In the genomic region with DNA sequence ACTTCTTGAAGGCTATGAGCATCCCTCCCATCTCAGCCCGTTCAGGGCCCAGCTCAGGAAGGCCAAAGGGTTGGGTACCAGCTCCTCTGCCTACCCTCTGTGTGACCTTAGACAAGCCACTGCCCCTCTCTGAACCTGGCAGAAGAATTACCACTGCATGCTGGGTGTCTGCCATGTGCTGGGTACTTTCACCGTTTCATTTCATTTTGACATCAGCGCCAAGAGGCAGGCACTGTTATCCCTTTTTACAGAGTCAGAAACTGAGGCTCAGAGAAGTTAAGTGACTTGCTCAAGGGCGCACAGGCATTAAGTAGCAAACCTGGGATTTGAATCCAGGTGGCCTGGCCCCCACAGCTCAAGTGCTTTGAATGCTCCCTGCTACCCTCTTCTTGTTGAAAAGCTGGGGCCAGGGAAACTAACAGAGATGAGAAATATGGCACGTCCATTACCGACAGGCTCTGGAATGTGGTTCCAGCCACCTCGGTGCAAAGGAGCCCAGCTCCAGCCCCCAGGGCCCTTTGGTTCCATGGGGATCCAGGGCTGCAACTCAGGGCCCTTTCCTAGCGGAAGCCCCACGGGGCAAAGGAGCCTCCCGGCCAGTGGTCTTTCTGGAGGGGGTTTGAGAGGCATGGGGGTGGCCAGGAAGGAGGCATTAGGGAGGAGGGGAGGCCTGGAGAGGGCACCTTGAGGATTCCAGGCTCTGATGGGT, we compare ENCODE assay signal across 2 cellular contexts.
TF ChIP-seq lines count a peak whose summit lies in the region.

No MANE protein-coding gene starts in this region.

TF ChIP-seq in IMR-90, 13 proteins besides CTCF, POLR2A, EP300 and RAD21:
- no peak for TF ChIP-seq SMC3 (IDR thresholded peaks at IDR 0.05; ENCODE audit: low read depth, low read length)
- no peak for TF ChIP-seq RCOR1 (IDR thresholded peaks at IDR 0.05; ENCODE audit: insufficient replicate concordance, low read length)
- no peak for TF ChIP-seq CEBPB (IDR thresholded peaks at IDR 0.05; ENCODE audit: low read depth, low read length)
- TF ChIP-seq CHD1 (IDR thresholded peaks at IDR 0.05; ENCODE audit: low read depth, low read length), result no peak
- TF ChIP-seq, protein P1, sequence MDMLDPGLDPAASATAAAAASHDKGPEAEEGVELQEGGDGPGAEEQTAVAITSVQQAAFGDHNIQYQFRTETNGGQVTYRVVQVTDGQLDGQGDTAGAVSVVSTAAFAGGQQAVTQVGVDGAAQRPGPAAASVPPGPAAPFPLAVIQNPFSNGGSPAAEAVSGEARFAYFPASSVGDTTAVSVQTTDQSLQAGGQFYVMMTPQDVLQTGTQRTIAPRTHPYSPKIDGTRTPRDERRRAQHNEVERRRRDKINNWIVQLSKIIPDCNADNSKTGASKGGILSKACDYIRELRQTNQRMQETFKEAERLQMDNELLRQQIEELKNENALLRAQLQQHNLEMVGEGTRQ (IDR thresholded peaks at IDR 0.05; ENCODE audit: low read depth, low read length), result no peak
- TF ChIP-seq, protein P2, sequence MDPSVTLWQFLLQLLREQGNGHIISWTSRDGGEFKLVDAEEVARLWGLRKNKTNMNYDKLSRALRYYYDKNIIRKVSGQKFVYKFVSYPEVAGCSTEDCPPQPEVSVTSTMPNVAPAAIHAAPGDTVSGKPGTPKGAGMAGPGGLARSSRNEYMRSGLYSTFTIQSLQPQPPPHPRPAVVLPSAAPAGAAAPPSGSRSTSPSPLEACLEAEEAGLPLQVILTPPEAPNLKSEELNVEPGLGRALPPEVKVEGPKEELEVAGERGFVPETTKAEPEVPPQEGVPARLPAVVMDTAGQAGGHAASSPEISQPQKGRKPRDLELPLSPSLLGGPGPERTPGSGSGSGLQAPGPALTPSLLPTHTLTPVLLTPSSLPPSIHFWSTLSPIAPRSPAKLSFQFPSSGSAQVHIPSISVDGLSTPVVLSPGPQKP (IDR thresholded peaks at IDR 0.05; ENCODE audit: borderline replicate concordance, low read depth, low read length), result no peak

TF ChIP-seq in WTC11, 78 proteins besides CTCF, POLR2A, EP300 and RAD21:
- no peak for TF ChIP-seq ETV6 (CRISPR knock-in tag; IDR thresholded peaks at IDR 0.05)
- TF ChIP-seq, protein P3, sequence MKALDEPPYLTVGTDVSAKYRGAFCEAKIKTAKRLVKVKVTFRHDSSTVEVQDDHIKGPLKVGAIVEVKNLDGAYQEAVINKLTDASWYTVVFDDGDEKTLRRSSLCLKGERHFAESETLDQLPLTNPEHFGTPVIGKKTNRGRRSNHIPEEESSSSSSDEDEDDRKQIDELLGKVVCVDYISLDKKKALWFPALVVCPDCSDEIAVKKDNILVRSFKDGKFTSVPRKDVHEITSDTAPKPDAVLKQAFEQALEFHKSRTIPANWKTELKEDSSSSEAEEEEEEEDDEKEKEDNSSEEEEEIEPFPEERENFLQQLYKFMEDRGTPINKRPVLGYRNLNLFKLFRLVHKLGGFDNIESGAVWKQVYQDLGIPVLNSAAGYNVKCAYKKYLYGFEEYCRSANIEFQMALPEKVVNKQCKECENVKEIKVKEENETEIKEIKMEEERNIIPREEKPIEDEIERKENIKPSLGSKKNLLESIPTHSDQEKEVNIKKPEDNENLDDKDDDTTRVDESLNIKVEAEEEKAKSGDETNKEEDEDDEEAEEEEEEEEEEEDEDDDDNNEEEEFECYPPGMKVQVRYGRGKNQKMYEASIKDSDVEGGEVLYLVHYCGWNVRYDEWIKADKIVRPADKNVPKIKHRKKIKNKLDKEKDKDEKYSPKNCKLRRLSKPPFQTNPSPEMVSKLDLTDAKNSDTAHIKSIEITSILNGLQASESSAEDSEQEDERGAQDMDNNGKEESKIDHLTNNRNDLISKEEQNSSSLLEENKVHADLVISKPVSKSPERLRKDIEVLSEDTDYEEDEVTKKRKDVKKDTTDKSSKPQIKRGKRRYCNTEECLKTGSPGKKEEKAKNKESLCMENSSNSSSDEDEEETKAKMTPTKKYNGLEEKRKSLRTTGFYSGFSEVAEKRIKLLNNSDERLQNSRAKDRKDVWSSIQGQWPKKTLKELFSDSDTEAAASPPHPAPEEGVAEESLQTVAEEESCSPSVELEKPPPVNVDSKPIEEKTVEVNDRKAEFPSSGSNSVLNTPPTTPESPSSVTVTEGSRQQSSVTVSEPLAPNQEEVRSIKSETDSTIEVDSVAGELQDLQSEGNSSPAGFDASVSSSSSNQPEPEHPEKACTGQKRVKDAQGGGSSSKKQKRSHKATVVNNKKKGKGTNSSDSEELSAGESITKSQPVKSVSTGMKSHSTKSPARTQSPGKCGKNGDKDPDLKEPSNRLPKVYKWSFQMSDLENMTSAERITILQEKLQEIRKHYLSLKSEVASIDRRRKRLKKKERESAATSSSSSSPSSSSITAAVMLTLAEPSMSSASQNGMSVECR (CRISPR knock-in tag; IDR thresholded peaks at IDR 0.05; ENCODE audit: borderline replicate concordance), result no peak
- no peak for TF ChIP-seq ZNF416 (CRISPR knock-in tag; IDR thresholded peaks at IDR 0.05)
- no peak for TF ChIP-seq OVOL2 (CRISPR knock-in tag; IDR thresholded peaks at IDR 0.05; ENCODE audit: borderline replicate concordance)
- no peak for TF ChIP-seq TP53 (CRISPR knock-in tag; IDR thresholded peaks at IDR 0.05)
- TF ChIP-seq E2F1 (CRISPR knock-in tag; IDR thresholded peaks at IDR 0.05), result no peak
